ENCODE assay signal across 8 cellular contexts in the genomic region with DNA sequence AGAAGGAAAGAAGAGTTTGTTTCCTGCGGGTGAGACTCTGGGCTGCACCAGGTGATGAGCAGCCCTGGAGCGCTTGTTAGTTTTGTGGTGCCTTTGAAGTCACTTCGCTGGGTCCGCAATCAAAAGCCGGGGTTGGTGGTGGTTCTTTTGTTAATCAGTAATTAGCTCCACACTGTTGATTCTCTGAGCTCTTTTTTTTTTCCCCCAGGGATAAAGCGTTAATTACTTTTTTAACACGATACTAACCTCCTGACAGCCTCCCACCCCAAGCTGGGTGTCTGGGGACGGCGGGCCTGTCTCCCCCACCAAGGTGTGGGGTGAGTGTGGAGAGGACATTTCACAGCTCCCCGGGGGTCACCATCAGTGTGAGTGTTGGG. TPM values are rescaled to one million over a fixed set of nuclear protein-coding genes. Genes with fewer than 3 reads are reported as not detected.
DNase-seq lines count a peak whose midpoint lies in the region; ATAC-seq, FAIRE-seq and TF ChIP-seq lines count a peak whose summit lies in the region.

No MANE protein-coding gene starts in this region.

- BruUV-seq in IMR-90 (replicated peaks; lab: Mats Ljungman, UMichigan): no TSS peak

- H3K36me3 ChIP-seq in BLaER1 treated with 17β-estradiol and CSF1 and Interleukin-3, amounts not matched to agents 10 nM and 100 nM: peaks cover 0 to 23% (median 0%) of the 10 kb centered on the region in 11 experiments; a peak in 5 of 22 replicates
- H3K36me3 ChIP-seq in IMR-90 (ENCODE audit: control insufficient read depth, insufficient read depth, low read length): peaks cover 2% of the 10 kb centered on the region; the same call in 1 of the 2 replicates
- H3K36me3 ChIP-seq in H7 (replicated peaks; ENCODE audit: control insufficient read depth, insufficient read depth, low read length): no peaks in the 10 kb centered on the region; the same call in 1 of the 2 replicates
- H3K36me3 ChIP-seq in colonic mucosa: no peaks in the 10 kb centered on the region
- no peaks in the 10 kb centered on the region for H3K36me3 ChIP-seq in small intestine (ENCODE audit: control insufficient read depth in 2 of 2, insufficient read depth in 2 of 2, low read length in 2 of 2)

- no peak overlapping the region for H2BK15ac ChIP-seq in IMR-90 (ENCODE audit: low read depth, low read length)

- no peaks in the 10 kb centered on the region for H3K9me3 Mint-ChIP-seq in activated T-cell treated with anti-CD3 and anti-CD28 coated beads, Interleukin-2, amount 50 U/mL, for 24 hours

- in situ Hi-C loops in IMR-90 (cut with MboI; ENCODE audit: low sequenced_read_pairs): no loop called here

- H3K27ac ChIP-seq in BLaER1 treated with 17β-estradiol and CSF1 and Interleukin-3, amounts not matched to agents 10 nM and 100 nM: no peak overlapping the region; a peak in 1 of 22 replicates
- H3K27ac ChIP-seq in IMR-90 (ENCODE audit: insufficient read depth, low read length) (no peak overlapping the region), colonic mucosa (no peak overlapping the region), small intestine (ENCODE audit: low read depth in 1 of 2, low read length in 1 of 2) (peak overlapping the region in 1 of 2 donors; percentile 28)

- H3K4me2 ChIP-seq in BLaER1 treated with 17β-estradiol and CSF1 and Interleukin-3, amounts not matched to agents 10 nM and 100 nM: peak overlapping the region; percentile 57 to 88 (median 77)
- H3K4me2 ChIP-seq in IMR-90 (ENCODE audit: low read depth, low read length): no peak overlapping the region

- H3K79me1 ChIP-seq in IMR-90 (ENCODE audit: low read depth in 1 of 2, low read length in 2 of 2): peaks cover 32 to 93% of the 10 kb centered on the region in 2 experiments

- 0 out of 22 replicates have a peak overlapping the region, but pooled peaks of 1 of the 11 experiments have one; percentile 9 for H3K9ac ChIP-seq in BLaER1 treated with 17β-estradiol and CSF1 and Interleukin-3, amounts not matched to agents 10 nM and 100 nM
- H3K9ac ChIP-seq in IMR-90 (ENCODE audit: low read depth, low read length): no peak overlapping the region
- no peak overlapping the region for H3K9ac ChIP-seq in colonic mucosa (ENCODE audit: low read depth in 2 of 2, low read length in 2 of 2)

- H3K4me3 ChIP-seq in BLaER1 treated with 17β-estradiol and CSF1 and Interleukin-3, amounts not matched to agents 10 nM and 100 nM: no peak overlapping the region
- H3K4me3 ChIP-seq in IMR-90 (ENCODE audit: insufficient read depth, low read depth, low read length): no peak overlapping the region
- no peak overlapping the region for H3K4me3 ChIP-seq in H7 (ENCODE audit: insufficient read depth, low read depth, low read length)
- H3K4me3 ChIP-seq in colonic mucosa: no peak overlapping the region
- no peak overlapping the region for H3K4me3 ChIP-seq in small intestine (ENCODE audit: low read depth in 1 of 2, low read length in 2 of 2)

- no peak for DNase-seq in IMR-90
- DNase-seq in activated T-cell treated with anti-CD3 and anti-CD28 coated beads, Interleukin-2, amount 50 U/mL, for 24 hours: peak; percentile 42
- peak; percentile 54 for DNase-seq in iPS-NIHi7 (ENCODE audit: extremely low spot score)
- no peak for DNase-seq in H7
- DNase-seq in colonic mucosa: no peak
- DNase-seq in small intestine: no peak

- peaks cover 69% of the 10 kb centered on the region for H3K4me1 Mint-ChIP-seq in activated T-cell treated with anti-CD3 and anti-CD28 coated beads, Interleukin-2, amount 50 U/mL, for 24 hours (ENCODE audit: low read depth)

- peaks cover 7 to 26% (median 20%) of the 10 kb centered on the region in 11 experiments; a peak in 21 of 22 replicates for H3K27me3 ChIP-seq in BLaER1 treated with 17β-estradiol and CSF1 and Interleukin-3, amounts not matched to agents 10 nM and 100 nM
- no peaks in the 10 kb centered on the region for H3K27me3 ChIP-seq in IMR-90 (ENCODE audit: control insufficient read depth, insufficient read depth, low read length)
- no peaks in the 10 kb centered on the region; the same call in 1 of the 2 replicates for H3K27me3 ChIP-seq in H7 (ENCODE audit: control insufficient read depth, insufficient read depth, low read length)
- H3K27me3 ChIP-seq in colonic mucosa: no peaks in the 10 kb centered on the region
- H3K27me3 ChIP-seq in small intestine (ENCODE audit: control insufficient read depth in 2 of 2, insufficient read depth in 2 of 2, low read length in 2 of 2): no peaks in the 10 kb centered on the region

- H3K9me3 ChIP-seq in BLaER1 treated with 17β-estradiol and CSF1 and Interleukin-3, amounts not matched to agents 10 nM and 100 nM (replicated peaks in 1 of 11): no peaks in the 10 kb centered on the region
- H3K9me3 ChIP-seq in IMR-90 (ENCODE audit: control insufficient read depth, insufficient read depth, low read length) (no peaks in the 10 kb centered on the region), colonic mucosa (no peaks in the 10 kb centered on the region), small intestine (ENCODE audit: control insufficient read depth, low read depth) (no peaks in the 10 kb centered on the region)

- TF ChIP-seq POLR2A in IMR-90 (IDR thresholded peaks at IDR 0.05; ENCODE audit: low read depth, low read length): no peak

- peak overlapping the region; percentile 93 for H3K27ac Mint-ChIP-seq in activated T-cell treated with anti-CD3 and anti-CD28 coated beads, Interleukin-2, amount 50 U/mL, for 24 hours

- no peak for TF ChIP-seq RAD21 in IMR-90 (IDR thresholded peaks at IDR 0.05; ENCODE audit: low read length)

- POLR2A ChIA-PET in IMR-90 (lab: Charles Lee; ENCODE audit: unreplicated experiment): no interaction called here

- H4K91ac ChIP-seq in IMR-90 (ENCODE audit: insufficient read depth, low read depth, low read length): no peak overlapping the region

- H3K23ac ChIP-seq in IMR-90 (ENCODE audit: low read depth, low read length): no peak overlapping the region

- H3K56ac ChIP-seq in IMR-90 (ENCODE audit: extremely low read depth, insufficient read depth, low read length): no peak overlapping the region

- H2AK5ac ChIP-seq in IMR-90 (ENCODE audit: low read depth, low read length): no peak overlapping the region

- peaks cover 36% of the 10 kb centered on the region for H3K36me3 Mint-ChIP-seq in activated T-cell treated with anti-CD3 and anti-CD28 coated beads, Interleukin-2, amount 50 U/mL, for 24 hours (ENCODE audit: low read depth)

- no peak overlapping the region for H2BK20ac ChIP-seq in IMR-90 (ENCODE audit: low read depth, low read length)

- H4K5ac ChIP-seq in IMR-90 (ENCODE audit: low read depth, low read length): no peak overlapping the region

- ATAC-seq in IMR-90 (ENCODE audit: low read depth): no peak
- ATAC-seq in HG03457 (IDR thresholded peaks at IDR 0.05; ENCODE audit: unreplicated experiment): no peak

- H3K18ac ChIP-seq in IMR-90 (ENCODE audit: low read depth, low read length): no peak overlapping the region

- no peak overlapping the region for H2BK120ac ChIP-seq in IMR-90 (ENCODE audit: low read depth, low read length)

- CTCF ChIA-PET in IMR-90 (lab: Yijun Ruan, JAX): no interaction called here

- no peak overlapping the region; the same call in 1 of the 2 replicates for H3K4ac ChIP-seq in IMR-90 (ENCODE audit: low read depth, low read length)

- dilution Hi-C loops in IMR-90 (cut with HindIII; ENCODE audit: low sequenced_read_pairs, unreplicated experiment): no loop called here

- intact Hi-C loops in IMR-90 (cut with micrococcal nuclease): no loop called here
- intact Hi-C loops in colonic mucosa (cut with DNase I): loop anchor here (5.0 kb wide), 1 partner anchor 44 kb away; no protein-coding TSS in a partner anchor

- peak overlapping the region; percentile 47 to 60; a peak in 1 of 4 replicates for H4K8ac ChIP-seq in IMR-90 (ENCODE audit: low read depth in 2 of 2, low read length in 2 of 2)

- peaks cover 47 to 62% (median 57%) of the 10 kb centered on the region in 10 experiments for H3K4me1 ChIP-seq in BLaER1 treated with 17β-estradiol and CSF1 and Interleukin-3, amounts not matched to agents 10 nM and 100 nM
- H3K4me1 ChIP-seq in IMR-90 (ENCODE audit: control insufficient read depth, insufficient read depth, low read length) (peaks cover 10% of the 10 kb centered on the region), colonic mucosa (peaks cover 8% of the 10 kb centered on the region), small intestine (ENCODE audit: control insufficient read depth in 2 of 2, insufficient read depth in 1 of 2, low read depth in 1 of 2, low read length in 1 of 2) (peaks cover 7 to 23% of the 10 kb centered on the region in 2 donors)

- 80% methylated on average over 1 of the region's 10 CpGs; no CpG with 5 or more reads in 1 of the 2 experiments for WGBS in IMR-90 (ENCODE audit: extremely low coverage in 2 of 2, insufficient read length in 1 of 2), 2 experiments
- WGBS in small intestine, 3 donors: 15 to 57% (median 29%) methylated on average over 10 of the region's 10 CpGs

- no peak for FAIRE-seq in small intestine (lab: Jason Lieb, UNC)

- H2BK5ac ChIP-seq in IMR-90 (ENCODE audit: low read depth, low read length, poor library complexity, severe bottlenecking): no peak overlapping the region

- peak overlapping the region; percentile 24 for H3K4me3 Mint-ChIP-seq in activated T-cell treated with anti-CD3 and anti-CD28 coated beads, Interleukin-2, amount 50 U/mL, for 24 hours

- peaks cover 87 to 100% (median 97%) of the 10 kb centered on the region in 11 experiments; a peak in 21 of 22 replicates for H4K20me1 ChIP-seq in BLaER1 treated with 17β-estradiol and CSF1 and Interleukin-3, amounts not matched to agents 10 nM and 100 nM
- H4K20me1 ChIP-seq in IMR-90 (ENCODE audit: insufficient read depth, low read length): peaks cover 67% of the 10 kb centered on the region

- no peak overlapping the region for H2AK9ac ChIP-seq in IMR-90 (replicated peaks; ENCODE audit: low read depth, low read length, poor library complexity)

- H3K27me3 Mint-ChIP-seq in activated T-cell treated with anti-CD3 and anti-CD28 coated beads, Interleukin-2, amount 50 U/mL, for 24 hours: no peaks in the 10 kb centered on the region

- H3K14ac ChIP-seq in IMR-90 (replicated peaks; ENCODE audit: low read depth, low read length): no peak overlapping the region

- peaks cover 21% of the 10 kb centered on the region; the same call in 1 of the 2 replicates for H3K9me1 ChIP-seq in IMR-90 (ENCODE audit: insufficient read depth, low read length)

- TF ChIP-seq CTCF in IMR-90 (conservative IDR thresholded peaks at IDR 0.05; ENCODE audit: low read depth, low read length) (no peak), colonic mucosa (IDR thresholded peaks at IDR 0.05) (no peak)

- no peak overlapping the region for H2AFZ ChIP-seq in IMR-90 (replicated peaks; ENCODE audit: low read length, poor library complexity)

TF ChIP-seq in IMR-90, 13 proteins besides CTCF, POLR2A, EP300 and RAD21 (continues in another document):
- TF ChIP-seq SMC3 (IDR thresholded peaks at IDR 0.05; ENCODE audit: low read depth, low read length): no peak

RNA-seq across cellular contexts. Expression of a gene that starts 56.6 kb away (rescaled TPM):
- 24.2 and 27.1 TPM in 2 replicates for total RNA-seq in IMR-90 (2012; rRNA removed)
- 36.2 and 38.7 TPM in 2 replicates for polyA plus RNA-seq in IMR-90 (2012; rRNA removed)
- polyA plus RNA-seq in IMR-90 (2012; cell fraction: cytosol; rRNA removed): 32.1 and 32.6 TPM in 2 replicates
- 48.7 and 55.4 TPM in 2 replicates for polyA plus RNA-seq in IMR-90 (2012; cell fraction: nucleus; rRNA removed; ENCODE audit: low replicate concordance)
- total RNA-seq in H7 (2014; rRNA removed; shearing (Covaris generic)): 9.2 and 11.4 TPM in 2 replicates
- 100 to 1,000 TPM in 1 of 2 donors, 10 to 100 TPM in 1; 82.2 to 101 TPM for total RNA-seq in colonic mucosa
- 10 to 100 TPM; 21.3 to 43.9 (median 41.6) TPM for polyA plus RNA-seq in small intestine

Comparison
In these comparisons a context has a peak if more than half of its experiments do, and no peak if none do; other contexts are left out.
1. DNase-seq: peak in activated T-cell treated with anti-CD3 and anti-CD28 coated beads, Interleukin-2, amount 50 U/mL, for 24 hours (single experiment) and iPS-NIHi7 (single experiment); none in IMR-90 (single experiment), H7 (single experiment), colonic mucosa (single experiment) and small intestine (single experiment).